23 cellular contexts compared by ENCODE assay signal in genomic region chr1:22465018-22465565, GRCh38. TPM values are rescaled to one million over a fixed set of nuclear protein-coding genes. Genes with fewer than 3 reads are reported as not detected.
DNase-seq lines count a peak whose midpoint lies in the region; ATAC-seq and TF ChIP-seq lines count a peak whose summit lies in the region.
"Had no signal": no experiment of that assay in that cellular context is flagged by ENCODE, and none has a peak within 500 bp of the region (broad histone marks: within the 10 kb centered on the region; RNA-seq: fewer than 3 reads in every experiment).

No MANE protein-coding gene starts in this region.

- peaks cover 7% of the 10 kb centered on the region for H3K79me2 ChIP-seq in mesendoderm (ENCODE audit: control insufficient read depth, insufficient read depth, low read length)

- H3K4me2 ChIP-seq in mesendoderm (ENCODE audit: low read length), result no peak overlapping the region
- H3K4me2 ChIP-seq: A549; BLaER1 treated with 17β-estradiol and CSF1 and Interleukin-3, amounts not matched to agents 10 nM and 100 nM had no signal

- no peak overlapping the region for H2BK5ac ChIP-seq in mesendoderm (ENCODE audit: low read length)

- H3K9me3 Mint-ChIP-seq in WTC11 (no peaks in the 10 kb centered on the region), immature natural killer cell (no peaks in the 10 kb centered on the region)
- H3K9me3 Mint-ChIP-seq: CD8-positive, alpha-beta memory T cell had no signal

- H3K27ac ChIP-seq in mesendoderm (ENCODE audit: low read depth, low read length), result no peak overlapping the region
- H3K27ac ChIP-seq: A549; BLaER1 treated with 17β-estradiol and CSF1 and Interleukin-3, amounts not matched to agents 10 nM and 100 nM; GM23248 had no signal

- H4K8ac ChIP-seq in mesendoderm (ENCODE audit: low read depth, low read length), result no peak overlapping the region

- no peak overlapping the region for H4K5ac ChIP-seq in mesendoderm (ENCODE audit: low read length)

- H3K56ac ChIP-seq in mesendoderm (ENCODE audit: low read length), result no peak overlapping the region

- no CpG with 5 or more reads among the region's 9 CpGs for WGBS in mesendoderm (ENCODE audit: extremely low coverage, insufficient coverage, low lambda C conversion rate)

- H2BK120ac ChIP-seq in mesendoderm (ENCODE audit: low read depth, low read length), result no peak overlapping the region

- H3K79me1 ChIP-seq in mesendoderm (ENCODE audit: low read length), result peaks cover 5% of the 10 kb centered on the region

- no peak overlapping the region for H3K23ac ChIP-seq in mesendoderm (ENCODE audit: low read length)

- no peaks in the 10 kb centered on the region for H3K27me3 ChIP-seq in mesendoderm (ENCODE audit: insufficient read depth, low read length, poor library complexity)
- H3K27me3 ChIP-seq: BE2C; BLaER1 treated with 17β-estradiol and CSF1 and Interleukin-3, amounts not matched to agents 10 nM and 100 nM had no signal

- no peaks in the 10 kb centered on the region for H3K36me3 ChIP-seq in mesendoderm (ENCODE audit: control insufficient read depth, insufficient read depth, low read length)
- H3K36me3 ChIP-seq: BE2C, HAP-1 had no signal

- no peak for TF ChIP-seq CTCF in WTC11 (IDR thresholded peaks at IDR 0.05)

- H3K4me3 ChIP-seq in mesendoderm (ENCODE audit: low read length), result no peak overlapping the region
- H3K4me3 ChIP-seq: A549, GM12878, GM23248, HAP-1 had no signal

- no peak overlapping the region for H2BK15ac ChIP-seq in mesendoderm (replicated peaks; ENCODE audit: low read depth)

- no peak overlapping the region for H2AK5ac ChIP-seq in mesendoderm (ENCODE audit: low read length)

- CTCF ChIA-PET in WTC11 (lab: Charles Lee), result interaction anchor here (1.0 kb wide), 1 partner anchor 115 kb away, joined by 3 read pairs; no protein-coding TSS in a partner anchor

- ATAC-seq in left ventricle myocardium superior (peak; percentile 47), Right ventricle myocardium inferior (no peak), WTC11 (peak; percentile 64; the same call in 1 of the 2 replicates), HG03095 (IDR thresholded peaks at IDR 0.05; ENCODE audit: unreplicated experiment) (no peak)
- ATAC-seq: A549, GM12878 had no signal

- intact Hi-C loops in left ventricle myocardium superior (cut with micrococcal nuclease) (no loop called here), Right ventricle myocardium inferior (cut with DNase I) (no loop called here)

- H3K27ac Mint-ChIP-seq in WTC11, result no peak overlapping the region
- no peak overlapping the region for H3K27ac Mint-ChIP-seq in immature natural killer cell
- H3K27ac Mint-ChIP-seq: CD14-positive monocyte; CD4-positive, alpha-beta T cell; CD8-positive, alpha-beta memory T cell had no signal

- no peak overlapping the region for H3K4ac ChIP-seq in mesendoderm (ENCODE audit: low read depth, low read length)

- H3K4me1 ChIP-seq in mesendoderm (ENCODE audit: control insufficient read depth, low read depth, low read length), result no peaks in the 10 kb centered on the region
- H3K4me1 ChIP-seq: A549, BE2C, HAP-1 had no signal

- H3K4me1 Mint-ChIP-seq in WTC11 (peaks cover 18% of the 10 kb centered on the region), immature natural killer cell (peaks cover 36 to 50% of the 10 kb centered on the region in 2 donors)

- H3K18ac ChIP-seq in mesendoderm (ENCODE audit: low read length), result no peak overlapping the region

- POLR2A ChIA-PET in WTC11 (lab: Charles Lee), result interaction anchor here (0.6 to 0.7 kb wide), 2 partner anchors 13 to 25 kb away, joined by 3 to 5 read pairs; no protein-coding TSS in a partner anchor

- DNase-seq in left ventricle myocardium superior (no peak), Right ventricle myocardium inferior (ENCODE audit: missing footprints) (no peak), WTC11 (ENCODE audit: low spot score) (no peak), mesendoderm (peak; percentile 23), kidney tubule cell (ENCODE audit: low spot score) (no peak), immature natural killer cell (no peak)
- DNase-seq: 8988T; ACHN; AML-193; BE2C; CD4-positive, alpha-beta T cell; CD8-positive, alpha-beta memory T cell; DMS 273 treated with DMSO at 0.1 percent for 48 hours; DMS79; EL; GDM1; GM23248 had no signal

- no peak overlapping the region for H3K9ac ChIP-seq in mesendoderm (ENCODE audit: low read length)
- H3K9ac ChIP-seq: BLaER1 treated with 17β-estradiol and CSF1 and Interleukin-3, amounts not matched to agents 10 nM and 100 nM; GM23248 had no signal

- H3K4me3 Mint-ChIP-seq in WTC11 (no peak overlapping the region), immature natural killer cell (no peak overlapping the region)
- H3K4me3 Mint-ChIP-seq: CD14-positive monocyte; CD4-positive, alpha-beta T cell; CD8-positive, alpha-beta memory T cell had no signal

- H3K36me3 Mint-ChIP-seq in WTC11, result no peaks in the 10 kb centered on the region
- H3K36me3 Mint-ChIP-seq in immature natural killer cell, result no peaks in the 10 kb centered on the region

- no peaks in the 10 kb centered on the region for H3K27me3 Mint-ChIP-seq in WTC11 (ENCODE audit: low read depth)
- no peaks in the 10 kb centered on the region for H3K27me3 Mint-ChIP-seq in immature natural killer cell (ENCODE audit: low read depth in 3 of 3)
- H3K27me3 Mint-ChIP-seq: CD4-positive, alpha-beta T cell had no signal

TF ChIP-seq in WTC11, 78 proteins besides CTCF, POLR2A, EP300 and RAD21:
- no peak for TF ChIP-seq PRDM15 (CRISPR knock-in tag; IDR thresholded peaks at IDR 0.05)

RNA-seq across cellular contexts. Expression of gene ZBTB40, which starts 13.4 kb away (rescaled TPM):
- total RNA-seq in left ventricle myocardium superior (18.4 TPM), Right ventricle myocardium inferior (17.9 TPM), WTC11 (2021) (11.5 to 12.0 TPM (median 11.5 TPM) in 3 replicates)
- polyA plus RNA-seq in mesendoderm (2013, experiment 1 of 2), result 9.6 TPM
- 9.6 TPM for polyA plus RNA-seq in mesendoderm (2013, experiment 2 of 2)
- polyA plus RNA-seq in immature natural killer cell, result 1 to 10 TPM in 2 of 3 donors, not detected in 1; 1.3 to 7.5 TPM

Comparison
In these comparisons a context has a peak if more than half of its experiments do, and no peak if none do; other contexts are left out.
1. ATAC-seq: peak in left ventricle myocardium superior (single experiment) and WTC11 (single experiment); none in Right ventricle myocardium inferior (single experiment) and HG03095 (single experiment).